In the genomic region with DNA sequence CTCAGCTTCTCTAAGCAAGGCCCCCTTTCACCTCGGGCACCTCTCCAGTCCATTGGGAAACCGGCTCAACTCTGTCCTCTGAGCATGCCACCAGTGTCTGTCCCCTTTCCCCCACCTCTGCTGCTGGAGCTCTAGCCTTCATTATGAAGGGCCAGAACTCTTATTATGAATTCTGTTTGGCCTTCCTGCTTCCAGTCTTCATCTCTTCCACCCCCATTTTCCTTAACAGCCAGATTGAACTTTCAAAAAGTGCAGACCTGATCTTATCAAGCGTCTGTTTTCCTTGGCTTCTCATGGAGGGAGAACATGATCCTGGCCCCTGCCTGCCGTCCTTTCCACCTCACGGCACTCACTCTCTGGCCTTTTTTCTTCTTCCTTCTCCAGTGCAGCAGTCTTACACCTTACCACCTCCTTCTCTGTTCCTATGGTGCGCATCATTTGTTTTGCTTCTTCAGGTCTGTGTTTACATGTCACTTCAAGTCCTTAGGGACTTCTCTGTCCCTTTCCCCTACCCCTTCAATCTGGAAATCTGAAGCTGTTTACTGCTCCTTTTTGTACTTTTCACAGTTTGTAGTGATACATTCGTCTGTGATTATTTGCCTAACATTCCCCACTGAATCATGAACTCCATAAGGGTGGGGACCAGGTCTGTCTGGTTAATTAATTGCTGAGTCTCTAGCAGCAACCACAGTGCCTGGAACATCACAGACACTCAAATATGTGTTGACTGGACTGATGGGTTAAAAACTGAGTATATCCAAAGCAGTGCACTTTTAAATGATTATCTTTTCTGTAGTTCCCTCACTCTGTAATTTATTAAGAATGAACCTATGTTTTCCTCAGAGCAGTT, we compare ENCODE assay signal across 9 cellular contexts. TPM values are rescaled to one million over a fixed set of nuclear protein-coding genes. Genes with fewer than 3 reads are reported as not detected.
DNase-seq lines count a peak whose midpoint lies in the region; ATAC-seq and TF ChIP-seq lines count a peak whose summit lies in the region.
"Had no signal": no experiment of that assay in that cellular context is flagged by ENCODE, and none has a peak within 500 bp of the region (broad histone marks: within the 10 kb centered on the region; RNA-seq: fewer than 3 reads in every experiment).

No MANE protein-coding gene starts in this region.

- H3K4me3 ChIP-seq in heart right ventricle: peak overlapping the region in 1 of 10 donors; percentile 0
- H3K4me3 ChIP-seq in sigmoid colon: no peak overlapping the region

- H3K9me3 Mint-ChIP-seq in activated CD4-positive, alpha-beta memory T cell treated with anti-CD3 and anti-CD28 coated beads for 36 hours: no peaks in the 10 kb centered on the region

- TF ChIP-seq POLR2A in sigmoid colon (IDR thresholded peaks at IDR 0.05): no peak

- H3K27me3 ChIP-seq in heart right ventricle (no peaks in the 10 kb centered on the region), sigmoid colon (no peaks in the 10 kb centered on the region)

- intact Hi-C loops in activated CD4-positive, alpha-beta memory T cell treated with anti-CD3 and anti-CD28 coated beads for 36 hours (cut with micrococcal nuclease): loop anchor here (5.0 to 10.0 kb wide), 2 partner anchors 253 to 280 kb away; partner anchors contain the start of gene RAPGEF2
- intact Hi-C loops in heart right ventricle (cut with DNase I): loop anchor here in 3 of 10 donors (2.0 to 10.0 kb wide), 3 partner anchors 14 to 52 kb away; no protein-coding TSS in a partner anchor
- intact Hi-C loops in sigmoid colon (cut with DNase I): no loop called here

- peaks cover 0 to 18% (median 0%) of the 10 kb centered on the region in 9 donors for H3K36me3 ChIP-seq in heart right ventricle
- H3K36me3 ChIP-seq in sigmoid colon: peaks cover 0 to 8% (median 0%) of the 10 kb centered on the region in 4 donors

- H3K4me1 ChIP-seq in heart right ventricle (peaks cover 37 to 91% (median 77%) of the 10 kb centered on the region in 9 donors), sigmoid colon (peaks cover 0 to 67% (median 60%) of the 10 kb centered on the region in 4 donors)

- H3K9me3 ChIP-seq in heart right ventricle (no peaks in the 10 kb centered on the region), sigmoid colon (no peaks in the 10 kb centered on the region)

- POLR2A ChIA-PET in activated CD4-positive, alpha-beta memory T cell treated with anti-CD3 and anti-CD28 coated beads for 36 hours (lab: Charles Lee): no interaction called here

- ATAC-seq in GM19043 (IDR thresholded peaks at IDR 0.05; ENCODE audit: low read depth, unreplicated experiment) (peak; percentile 22), heart right ventricle (peak in 6 of 8 donors; percentile 15 to 38 (median 28)), GM21717 (IDR thresholded peaks at IDR 0.05; ENCODE audit: unreplicated experiment) (no peak), HG03280 (IDR thresholded peaks at IDR 0.05; ENCODE audit: unreplicated experiment) (no peak), GM18520 (IDR thresholded peaks at IDR 0.05; ENCODE audit: unreplicated experiment) (no peak)

- H3K4me1 Mint-ChIP-seq in activated CD4-positive, alpha-beta memory T cell treated with anti-CD3 and anti-CD28 coated beads for 36 hours (ENCODE audit: low read depth): peaks cover 72% of the 10 kb centered on the region

- TF ChIP-seq CTCF in heart right ventricle (IDR thresholded peaks at IDR 0.05) (no peak), sigmoid colon (IDR thresholded peaks at IDR 0.05) (no peak)

- CTCF ChIA-PET in activated CD4-positive, alpha-beta memory T cell treated with anti-CD3 and anti-CD28 coated beads for 36 hours (lab: Charles Lee): interaction anchor here (0.9 to 2.3 kb wide), 3 partner anchors 25 to 55 kb away, joined by 3 to 11 read pairs (median 5); no protein-coding TSS in a partner anchor

- H3K36me3 Mint-ChIP-seq in activated CD4-positive, alpha-beta memory T cell treated with anti-CD3 and anti-CD28 coated beads for 36 hours: peaks cover 2% of the 10 kb centered on the region

- no peaks in the 10 kb centered on the region for H3K27me3 Mint-ChIP-seq in activated CD4-positive, alpha-beta memory T cell treated with anti-CD3 and anti-CD28 coated beads for 36 hours

- H3K27ac ChIP-seq in heart right ventricle: peak overlapping the region; percentile 11 to 83 (median 68)
- H3K27ac ChIP-seq in sigmoid colon: peak overlapping the region in 3 of 4 donors; percentile 14 to 48 (median 46)

- H3K27ac Mint-ChIP-seq in activated CD4-positive, alpha-beta memory T cell treated with anti-CD3 and anti-CD28 coated beads for 36 hours: peak overlapping the region; percentile 88

- TF ChIP-seq EP300 in sigmoid colon (IDR thresholded peaks at IDR 0.05): no peak

- no peak overlapping the region for H3K4me3 Mint-ChIP-seq in activated CD4-positive, alpha-beta memory T cell treated with anti-CD3 and anti-CD28 coated beads for 36 hours

- DNase-seq in activated CD4-positive, alpha-beta memory T cell treated with anti-CD3 and anti-CD28 coated beads for 36 hours: no peak
- DNase-seq in heart right ventricle (no peak), sigmoid colon (no peak), NCI-H1694 (lab: John Stamatoyannopoulos, UW) (no peak)
- DNase-seq: effector CD8-positive, alpha-beta T cell had no signal

- 21 to 25% methylated on average over 7 of the region's 7 CpGs for WGBS in heart right ventricle, 2 donors
- 37 to 70% methylated on average over 7 of the region's 7 CpGs for WGBS in sigmoid colon, 2 donors

RNA-seq across cellular contexts. Expression of gene FNIP2, which starts 55.8 kb away (rescaled TPM):
- 10 to 100 TPM; 17.7 to 19.4 TPM for total RNA-seq in activated CD4-positive, alpha-beta memory T cell treated with anti-CD3 and anti-CD28 coated beads for 36 hours
- 10 to 100 TPM; 34.1 to 89.7 (median 53.4) TPM for total RNA-seq in heart right ventricle
- 10 to 100 TPM in 1 of 2 donors, 1 to 10 TPM in 1; 8.5 to 17.8 TPM for polyA plus RNA-seq in heart right ventricle
- total RNA-seq in sigmoid colon: 10 to 100 TPM; 35.2 to 38.9 (median 36.5) TPM
- polyA plus RNA-seq in sigmoid colon: 10 to 100 TPM; 14.4 to 22.7 (median 17.8) TPM

Comparison
In these comparisons a context has a peak if more than half of its experiments do, and no peak if none do; other contexts are left out.
1. ATAC-seq: peak in GM19043 (single experiment) and heart right ventricle (6 of 8); none in GM21717 (single experiment), HG03280 (single experiment) and GM18520 (single experiment).